1 cellular context compared by ENCODE assay signal in the genomic region with DNA sequence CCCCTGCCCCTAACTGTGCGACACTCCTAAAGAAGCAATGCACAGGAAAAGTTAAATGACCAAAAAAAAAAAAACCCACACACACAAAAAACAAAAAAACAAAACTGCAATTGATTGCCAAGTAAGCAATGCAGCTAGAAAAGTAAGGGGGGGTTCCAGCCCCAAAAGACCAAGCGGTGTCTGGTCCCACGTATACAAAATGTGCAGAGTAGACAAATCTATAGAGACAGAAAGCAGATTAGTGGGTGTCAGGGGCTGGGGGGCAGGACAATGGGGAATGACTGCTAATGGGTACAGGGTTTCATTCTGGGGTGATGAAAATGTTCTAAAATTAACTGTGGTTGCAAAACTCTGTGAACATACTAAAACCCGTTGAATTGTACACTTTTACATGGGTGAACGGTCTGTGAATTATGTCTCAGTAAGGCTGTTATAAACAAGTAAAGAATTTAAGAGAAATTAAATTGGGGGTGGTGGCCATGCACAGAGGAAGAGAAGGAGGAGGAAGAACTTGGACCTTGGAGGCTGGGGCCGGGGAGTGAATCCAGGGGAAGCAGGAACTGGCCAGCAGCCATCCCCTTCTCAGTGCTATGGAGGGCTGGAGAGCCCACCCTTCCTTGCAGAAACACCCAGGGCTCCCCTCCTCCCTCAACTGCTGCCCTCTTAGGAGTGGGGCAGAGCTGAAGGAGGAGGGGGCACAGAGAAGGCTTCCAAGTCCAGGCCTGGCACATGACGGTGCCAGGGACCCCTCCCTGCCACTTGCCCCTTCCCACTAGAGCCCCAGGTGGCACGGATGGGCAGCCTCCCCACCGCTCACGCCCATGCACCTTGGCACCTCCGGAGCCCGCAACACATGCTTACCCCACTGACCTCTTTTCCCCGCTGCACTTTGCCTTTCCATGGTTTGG.
TF ChIP-seq lines count a peak whose summit lies in the region.

No MANE protein-coding gene starts in this region.

TF ChIP-seq in IMR-90, 13 proteins besides CTCF, POLR2A, EP300 and RAD21:
- no peak for TF ChIP-seq SMC3 (IDR thresholded peaks at IDR 0.05; ENCODE audit: low read depth, low read length)
- TF ChIP-seq MAFK (IDR thresholded peaks at IDR 0.05; ENCODE audit: low read depth, low read length): peak; percentile 42
- no peak for TF ChIP-seq MAZ (IDR thresholded peaks at IDR 0.05; ENCODE audit: borderline replicate concordance, low read depth, low read length)
